ENCODE assay signal across 11 cellular contexts in genomic region chr5:134111741-134112647, GRCh38. TPM values are rescaled to one million over a fixed set of nuclear protein-coding genes. Genes with fewer than 3 reads are reported as not detected.
DNase-seq lines count a peak whose midpoint lies in the region; TF ChIP-seq lines count a peak whose summit lies in the region.
"Had no signal": no experiment of that assay in that cellular context is flagged by ENCODE, and none has a peak within 500 bp of the region (broad histone marks: within the 10 kb centered on the region; RNA-seq: fewer than 3 reads in every experiment).

No MANE protein-coding gene starts in this region.

- DNase-seq in A172 (ENCODE audit: low spot score) (peak; percentile 60), GM13976 (ENCODE audit: low spot score) (peak; percentile 61), fibroblast of peridontal ligament (ENCODE audit: extremely low read depth) (peak; percentile 39), AML-193 (lab: John Stamatoyannopoulos, UW) (no peak), SHP77 (lab: John Stamatoyannopoulos, UW) (no peak), esophagus squamous epithelium (lab: John Stamatoyannopoulos, UW) (no peak)
- DNase-seq in activated CD4-positive, alpha-beta memory T cell treated with anti-CD3 and anti-CD28 coated beads for 36 hours = peak; percentile 73
- DNase-seq in effector CD8-positive, alpha-beta T cell (lab: John Stamatoyannopoulos, UW) = no peak
- DNase-seq: erythroblast had no signal

- WGBS in esophagus squamous epithelium, 2 donors = 77 to 83% methylated on average over 3 to 6 of the region's 6 CpGs

- in situ Hi-C loops in GM13976 (cut with MboI; ENCODE audit: low sequenced_read_pairs, unreplicated experiment) = no loop called here

- no peak overlapping the region for H3K4me3 ChIP-seq in esophagus squamous epithelium
- H3K4me3 ChIP-seq: adrenal gland, thoracic aorta had no signal

- H3K27me3 Mint-ChIP-seq in activated CD4-positive, alpha-beta memory T cell treated with anti-CD3 and anti-CD28 coated beads for 36 hours = peaks cover 4% of the 10 kb centered on the region

- CTCF ChIA-PET in activated CD4-positive, alpha-beta memory T cell treated with anti-CD3 and anti-CD28 coated beads for 36 hours (lab: Charles Lee) = interaction anchor here (0.6 to 17.1 kb wide), 13 partner anchors 7 to 71 kb away, joined by 3 to 253 read pairs (median 8); no protein-coding TSS in a partner anchor

- H3K9me3 ChIP-seq in esophagus squamous epithelium = no peaks in the 10 kb centered on the region
- H3K9me3 ChIP-seq: adrenal gland, thoracic aorta had no signal

- H3K36me3 Mint-ChIP-seq in activated CD4-positive, alpha-beta memory T cell treated with anti-CD3 and anti-CD28 coated beads for 36 hours = peaks cover 16% of the 10 kb centered on the region

- TF ChIP-seq POLR2A in esophagus squamous epithelium (IDR thresholded peaks at IDR 0.05) = no peak

- peak overlapping the region; percentile 52 for H3K4me3 Mint-ChIP-seq in activated CD4-positive, alpha-beta memory T cell treated with anti-CD3 and anti-CD28 coated beads for 36 hours

- H3K27ac Mint-ChIP-seq in activated CD4-positive, alpha-beta memory T cell treated with anti-CD3 and anti-CD28 coated beads for 36 hours = peak overlapping the region; percentile 90

- POLR2A ChIA-PET in activated CD4-positive, alpha-beta memory T cell treated with anti-CD3 and anti-CD28 coated beads for 36 hours (lab: Charles Lee) = interaction anchor here (0.8 to 6.2 kb wide), 18 partner anchors 9 to 107 kb away, joined by 3 to 43 read pairs (median 5); partner anchors contain the start of genes SKP1 and VDAC1

- TF ChIP-seq CTCF in GM13976 (IDR thresholded peaks at IDR 0.05; ENCODE audit: borderline replicate concordance, control extremely low read depth, extremely low read depth, insufficient read depth, missing control alignments) (no peak), esophagus squamous epithelium (IDR thresholded peaks at IDR 0.05) (no peak)

- H3K27me3 ChIP-seq in esophagus squamous epithelium = peaks cover 0 to 17% (median 0%) of the 10 kb centered on the region in 4 donors
- H3K27me3 ChIP-seq: adrenal gland had no signal

- H3K27ac ChIP-seq in esophagus squamous epithelium = no peak overlapping the region
- H3K27ac ChIP-seq: adrenal gland, thoracic aorta had no signal

- H3K4me1 Mint-ChIP-seq in activated CD4-positive, alpha-beta memory T cell treated with anti-CD3 and anti-CD28 coated beads for 36 hours (ENCODE audit: low read depth) = peaks cover 57% of the 10 kb centered on the region

- intact Hi-C loops in activated CD4-positive, alpha-beta memory T cell treated with anti-CD3 and anti-CD28 coated beads for 36 hours (cut with micrococcal nuclease) = loop anchor here (1.0 to 2.0 kb wide), 7 partner anchors 8 to 73 kb away; partner anchors contain the start of gene SKP1
- intact Hi-C loops in esophagus squamous epithelium (cut with DNase I) = no loop called here

- no peaks in the 10 kb centered on the region for H3K9me3 Mint-ChIP-seq in activated CD4-positive, alpha-beta memory T cell treated with anti-CD3 and anti-CD28 coated beads for 36 hours

- no peaks in the 10 kb centered on the region for H3K36me3 ChIP-seq in esophagus squamous epithelium
- H3K36me3 ChIP-seq: adrenal gland, thoracic aorta had no signal

- H3K4me1 ChIP-seq in esophagus squamous epithelium = peaks cover 13 to 53% (median 24%) of the 10 kb centered on the region in 3 donors

RNA-seq across cellular contexts. Expression of gene TCF7, which starts 2.5 kb away (rescaled TPM):
- 3.8 and 4.8 TPM in 2 replicates for total RNA-seq in A172 (2014; rRNA removed; shearing (Covaris generic))
- 10 to 100 TPM; 59.3 to 65.6 TPM for total RNA-seq in activated CD4-positive, alpha-beta memory T cell treated with anti-CD3 and anti-CD28 coated beads for 36 hours
- 1 to 10 TPM; 1.9 to 7.6 (median 2.8) TPM for total RNA-seq in esophagus squamous epithelium

Comparison
In these comparisons a context has a peak if more than half of its experiments do, and no peak if none do; other contexts are left out.
1. DNase-seq: peak in A172 (single experiment), GM13976 (single experiment), activated CD4-positive, alpha-beta memory T cell treated with anti-CD3 and anti-CD28 coated beads for 36 hours (single experiment) and fibroblast of peridontal ligament (single experiment); none in AML-193 (0 of 2), SHP77 (0 of 2), esophagus squamous epithelium (single experiment) and effector CD8-positive, alpha-beta T cell (single experiment).
2. RNA of gene TCF7, which starts 2.5 kb away (total RNA-seq): 59.3 to 65.6 TPM in activated CD4-positive, alpha-beta memory T cell treated with anti-CD3 and anti-CD28 coated beads for 36 hours; 3.8 to 4.8 TPM in A172 and 1.9 to 7.6 TPM in esophagus squamous epithelium; every median in the first group is over 4 times any median in the second.